In genomic region chr6:27651371-27651732, GRCh38 we compare ENCODE assay signal across 2 cellular contexts.
A peak's percentile ranks its signal among the peaks of the same experiment; 100 is the strongest.
TF ChIP-seq lines count a peak whose summit lies in the region.

No MANE protein-coding gene starts in this region.

TF ChIP-seq in HCT116, 20 proteins besides CTCF, POLR2A, EP300 and RAD21 (continued from another document):
- TF ChIP-seq REST (IDR thresholded peaks at IDR 0.05; ENCODE audit: low read depth) (no peak), CBX3 (IDR thresholded peaks at IDR 0.05; ENCODE audit: low read depth) (peak; percentile 35; the same call in 1 of the 2 replicates), FOSL1 (IDR thresholded peaks at IDR 0.05; ENCODE audit: low read depth) (no peak), SP1 (IDR thresholded peaks at IDR 0.05; ENCODE audit: low read depth) (peak; percentile 16; the same call in 1 of the 2 replicates), ZNF274 (IDR thresholded peaks at IDR 0.05; ENCODE audit: low read depth, low read length) (no peak), EGR1 (IDR thresholded peaks at IDR 0.05; ENCODE audit: low read depth) (0 out of 2 replicates have a peak, but pooled peaks have one; percentile 25)
TF ChIP-seq in HCT116: peak in this region for 6.

TF ChIP-seq in SK-N-SH treated with all-trans-retinoic acid at 6 μM for 48 hours, 23 proteins besides CTCF, POLR2A, EP300 and RAD21 (continued from another document):
- no peak for TF ChIP-seq CSRNP3 (CRISPR knock-in tag; IDR thresholded peaks at IDR 0.05)
- TF ChIP-seq SNAI2 (CRISPR knock-in tag; IDR thresholded peaks at IDR 0.05): no peak
- TF ChIP-seq ZC3H10 (CRISPR knock-in tag; IDR thresholded peaks at IDR 0.05): no peak
- TF ChIP-seq ZFP30 (CRISPR knock-in tag; IDR thresholded peaks at IDR 0.05): no peak
- TF ChIP-seq PATZ1 (CRISPR knock-in tag; IDR thresholded peaks at IDR 0.05; ENCODE audit: borderline replicate concordance): no peak
- TF ChIP-seq CREB5 (CRISPR knock-in tag; IDR thresholded peaks at IDR 0.05; ENCODE audit: low read depth): no peak
- TF ChIP-seq TOX (CRISPR knock-in tag; IDR thresholded peaks at IDR 0.05; ENCODE audit: borderline replicate concordance): no peak
- no peak for TF ChIP-seq ZNF565 (CRISPR knock-in tag; conservative IDR thresholded peaks at IDR 0.05; ENCODE audit: low read depth)
- no peak for TF ChIP-seq BACH2 (CRISPR knock-in tag; IDR thresholded peaks at IDR 0.05; ENCODE audit: borderline replicate concordance)
